Comparison of ENCODE assay signal across 8 cellular contexts in the genomic region with DNA sequence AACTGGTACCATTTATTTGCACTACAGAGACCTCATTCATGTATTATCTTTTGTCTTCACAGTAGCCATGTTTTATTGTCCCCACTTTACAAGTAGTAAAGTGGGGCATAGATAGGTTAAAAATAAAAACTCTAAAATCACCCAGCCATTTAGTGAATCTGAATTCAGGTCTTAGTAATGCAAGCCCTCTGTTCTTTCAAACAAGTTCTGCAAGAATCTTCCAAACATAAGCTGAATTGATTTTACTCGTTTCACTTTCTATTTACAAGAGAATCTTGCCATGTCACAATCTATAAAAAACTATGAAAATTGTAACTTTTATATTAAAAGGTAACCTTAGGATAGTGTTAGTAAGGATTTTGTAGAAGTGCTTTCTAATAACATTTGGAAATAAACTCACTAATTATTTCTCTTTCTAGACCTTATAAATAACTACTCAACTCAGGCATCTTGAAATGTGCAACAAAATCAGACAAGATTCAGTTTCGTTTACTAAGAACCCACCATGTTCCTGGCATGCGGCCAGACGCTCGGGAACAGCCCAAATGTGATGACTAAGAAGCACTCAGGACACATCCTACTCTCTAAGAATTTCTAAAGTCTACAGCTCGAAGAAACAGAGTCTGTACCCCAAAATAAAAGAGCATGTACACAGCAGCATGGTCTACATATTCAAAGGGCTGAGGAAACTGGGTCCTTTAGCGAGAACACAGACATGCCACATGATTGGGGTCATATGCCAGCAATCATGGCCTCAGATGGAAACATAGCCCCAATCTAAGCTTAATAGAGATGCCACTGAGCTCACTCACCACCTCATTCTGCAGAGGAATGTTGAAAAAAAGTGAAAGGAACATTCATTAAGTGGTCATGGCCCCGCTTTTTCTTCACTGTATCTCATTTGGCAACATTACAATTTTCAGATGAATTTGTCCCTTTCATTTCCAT.
DNase-seq lines count a peak whose midpoint lies in the region; ATAC-seq and TF ChIP-seq lines count a peak whose summit lies in the region.

No MANE protein-coding gene starts in this region.

- TF ChIP-seq CTCF in GM13977 (IDR thresholded peaks at IDR 0.05; ENCODE audit: extremely low read depth, insufficient read depth, missing control alignments): no peak

- DNase-seq in GM13977 (ENCODE audit: low spot score) (peak; percentile 35), NCI-H226 (peak; percentile 13), iris pigment epithelial cell (ENCODE audit: low read depth) (peak; percentile 81), SIG-M5 (lab: John Stamatoyannopoulos, UW) (no peak), retina (no peak)
- peak; percentile 68 for DNase-seq in activated T-helper 9 cell treated with anti-CD3 and anti-CD28 coated beads, Interleukin-2, amount 50 U/mL, for 16 hours (ENCODE audit: low read depth)
- peak; percentile 66 to 83 for DNase-seq in stimulated activated CD8-positive, alpha-beta memory T cell treated with anti-CD3 and anti-CD28 coated beads, Interleukin-7, amount 100 ng/mL, for 4 hours (ENCODE audit: low read depth in 2 of 2)

- ATAC-seq in HG02623 (IDR thresholded peaks at IDR 0.05; ENCODE audit: unreplicated experiment): peak; percentile 93

- in situ Hi-C loops in GM13977 (cut with MboI; ENCODE audit: low pct_unique_long_range_greater_than_20kb, low sequenced_read_pairs, unreplicated experiment): no loop called here

Comparison
In these comparisons a context has a peak if more than half of its experiments do, and no peak if none do; other contexts are left out.
1. DNase-seq: peak in GM13977 (single experiment), NCI-H226 (single experiment), activated T-helper 9 cell treated with anti-CD3 and anti-CD28 coated beads, Interleukin-2, amount 50 U/mL, for 16 hours (single experiment), iris pigment epithelial cell (single experiment) and stimulated activated CD8-positive, alpha-beta memory T cell treated with anti-CD3 and anti-CD28 coated beads, Interleukin-7, amount 100 ng/mL, for 4 hours (2 of 2); none in SIG-M5 (single experiment) and retina (single experiment).